Comparison of ENCODE assay signal across 16 cellular contexts in genomic region chr3:169980055-169980454, GRCh38. TPM values are rescaled to one million over a fixed set of nuclear protein-coding genes. Genes with fewer than 3 reads are reported as not detected.
DNase-seq lines count a peak whose midpoint lies in the region; ATAC-seq, FAIRE-seq and TF ChIP-seq lines count a peak whose summit lies in the region.
"Had no signal": no experiment of that assay in that cellular context is flagged by ENCODE, and none has a peak within 500 bp of the region (broad histone marks: within the 10 kb centered on the region; RNA-seq: fewer than 3 reads in every experiment).

No MANE protein-coding gene starts in this region.

- H3K27me3 ChIP-seq in tibial artery: no peaks in the 10 kb centered on the region
- H3K27me3 ChIP-seq: pancreas had no signal

- peak overlapping the region; percentile 11; the same call in 1 of the 3 replicates for H3K4me2 ChIP-seq in A549
- H3K4me2 ChIP-seq: PC-9 had no signal

- H3K27ac Mint-ChIP-seq in T-helper 17 cell: peak overlapping the region; percentile 71

- H3K27me3 Mint-ChIP-seq in T-helper 17 cell: no peaks in the 10 kb centered on the region

- no peak for TF ChIP-seq CTCF in A549 (IDR thresholded peaks at IDR 0.05)
- no peak for TF ChIP-seq CTCF in tibial artery (IDR thresholded peaks at IDR 0.05)

- H3K4me3 ChIP-seq in A549 (no peak overlapping the region), tibial artery (no peak overlapping the region)
- H3K4me3 ChIP-seq: pancreas, PC-9 had no signal

- ATAC-seq in A549 (peak; percentile 36 to 59; a peak in 3 of 6 replicates), T-helper 17 cell (no peak), HG03196 (IDR thresholded peaks at IDR 0.05; ENCODE audit: unreplicated experiment) (no peak), HG03025 (IDR thresholded peaks at IDR 0.05; ENCODE audit: low FRiP score, unreplicated experiment) (no peak)

- H3K4me1 Mint-ChIP-seq in T-helper 17 cell: peaks cover 10% of the 10 kb centered on the region

- peaks cover 16% of the 10 kb centered on the region for H3K36me3 Mint-ChIP-seq in T-helper 17 cell (ENCODE audit: low read depth)

- H3K27ac ChIP-seq in A549 (no peak overlapping the region), tibial artery (no peak overlapping the region)
- H3K27ac ChIP-seq: C4-2B, PC-9 had no signal

- no peak for TF ChIP-seq POLR2A in A549 (IDR thresholded peaks at IDR 0.05; ENCODE audit: low read length)

- no peak for TF ChIP-seq RAD21 in A549 (conservative IDR thresholded peaks at IDR 0.05 in 1 of 2, IDR thresholded peaks at IDR 0.05 in 1 of 2)

- DNase-seq in A549 (ENCODE audit: low read depth in 1 of 2, low spot score in 1 of 2) (no peak), ELR (ENCODE audit: low read depth) (peak; percentile 64), T-helper 17 cell (no peak), frontal cortex (ENCODE audit: low spot score in 2 of 2) (no peak), tibial artery (no peak), T-helper 1 cell (no peak)
- DNase-seq: anterior cingulate cortex; effector CD4-positive, alpha-beta T cell; hypothalamus; NCI-H2171 treated with DMSO at 0.1 percent for 48 hours; pancreas had no signal

- H3K36me3 ChIP-seq in tibial artery: peaks cover 65 to 86% (median 65%) of the 10 kb centered on the region in 3 donors

- no peak overlapping the region for H3K4me3 Mint-ChIP-seq in T-helper 17 cell
- H3K4me3 Mint-ChIP-seq: T-helper 2 cell treated with Interferon-gamma antibody and Interleukin-4, amounts not matched to agents 5 μg/mL and 100 μg/mL, for 36 hours had no signal

- intact Hi-C loops in tibial artery (cut with DNase I; ENCODE audit: low total_unique reads): loop anchor here (10.0 kb wide), 1 partner anchor 125 kb away; no protein-coding TSS in a partner anchor

- no peaks in the 10 kb centered on the region for H3K9me3 ChIP-seq in A549
- no peaks in the 10 kb centered on the region for H3K9me3 ChIP-seq in T-helper 17 cell (ENCODE audit: control insufficient read depth, low read length, poor library complexity, severe bottlenecking)
- H3K9me3 ChIP-seq in tibial artery: no peaks in the 10 kb centered on the region
- H3K9me3 ChIP-seq: pancreas had no signal

- WGBS in A549 (ENCODE audit: missing lambda C conversion rate): 38% methylated on average over 2 of the region's 2 CpGs

- POLR2A ChIA-PET in A549 (lab: Yijun Ruan, JAX): no interaction called here

- CTCF ChIA-PET in A549 (lab: Yijun Ruan, JAX): interaction anchor here (0.6 kb wide), 1 partner anchor 172 kb away, joined by 3 read pairs; no protein-coding TSS in a partner anchor

- FAIRE-seq in A549 (lab: Jason Lieb, UNC) (no peak), frontal cortex (lab: Jason Lieb, UNC) (peak; percentile 10)
- FAIRE-seq: pancreas had no signal

- TF ChIP-seq EP300 in A549 (IDR thresholded peaks at IDR 0.05): no peak

- H3K4me1 ChIP-seq in A549 (peaks cover 15% of the 10 kb centered on the region; the same call in 2 of the 3 replicates), tibial artery (no peaks in the 10 kb centered on the region)
- H3K4me1 ChIP-seq: pancreas had no signal

TF ChIP-seq in A549, 52 proteins besides CTCF, POLR2A, EP300 and RAD21:
- TF ChIP-seq KDM1A (IDR thresholded peaks at IDR 0.05; ENCODE audit: low read depth) (no peak), MAZ (IDR thresholded peaks at IDR 0.05; ENCODE audit: borderline replicate concordance, low read depth, low read length) (no peak), HOXB13 (CRISPR knock-in tag; IDR thresholded peaks at IDR 0.05; ENCODE audit: low read depth) (no peak), SMC3 (IDR thresholded peaks at IDR 0.05) (no peak), RFX5 (IDR thresholded peaks at IDR 0.05) (no peak), PHF8 (IDR thresholded peaks at IDR 0.05; ENCODE audit: borderline replicate concordance, low read depth) (no peak), MYC (IDR thresholded peaks at IDR 0.05; ENCODE audit: borderline replicate concordance, low read length) (no peak), FOSB (CRISPR knock-in tag; IDR thresholded peaks at IDR 0.05) (no peak), FOSL2 (IDR thresholded peaks at IDR 0.05) (no peak), FOSL2 (CRISPR knock-in tag; IDR thresholded peaks at IDR 0.05) (peak; percentile 44; the same call in 1 of the 2 replicates), JUNB (IDR thresholded peaks at IDR 0.05) (0 out of 2 replicates have a peak, but pooled peaks have one; percentile 31), SREBF2 (IDR thresholded peaks at IDR 0.05) (no peak), REST (IDR thresholded peaks at IDR 0.05) (no peak), RCOR1 (IDR thresholded peaks at IDR 0.05; ENCODE audit: low read depth, low read length) (no peak), RNF2 (IDR thresholded peaks at IDR 0.05; ENCODE audit: borderline replicate concordance, low read depth) (no peak), NPAS2 (CRISPR knock-in tag; IDR thresholded peaks at IDR 0.05; ENCODE audit: borderline replicate concordance) (no peak), MAX (IDR thresholded peaks at IDR 0.05) (no peak), CEBPB (IDR thresholded peaks at IDR 0.05) (peak in 1 of 2 experiments; percentile 55; a peak in 1 of 4 replicates), TP53 (CRISPR knock-in tag; IDR thresholded peaks at IDR 0.05) (no peak), CHD2 (IDR thresholded peaks at IDR 0.05; ENCODE audit: low read length, partially characterized antibody) (no peak), ZFP36 (IDR thresholded peaks at IDR 0.05; ENCODE audit: borderline replicate concordance, partially characterized antibody) (no peak), USF2 (IDR thresholded peaks at IDR 0.05) (no peak), RARB (CRISPR knock-in tag; IDR thresholded peaks at IDR 0.05) (no peak), NR3C1 (IDR thresholded peaks at IDR 0.05) (no peak)

RNA-seq across cellular contexts. Expression of gene SEC62, which starts 13.4 kb away (rescaled TPM):
- 84.5 and 88.1 TPM in 2 replicates for polyA plus RNA-seq in A549 (2011; rRNA removed)
- polyA plus RNA-seq in A549 (2012; cell fraction: cytosol; rRNA removed): 16.9 and 22.0 TPM in 2 replicates
- 6.4 and 8.1 TPM in 2 replicates for polyA plus RNA-seq in A549 (2012; cell fraction: nucleus; rRNA removed)
- polyA plus RNA-seq in A549 (2017; fragmentation: RNase III; extraction: RNeasy Plus Mini Kit Qiagen cat#74134 plus additional on column Dnase treatment): 105 to 111 TPM (median 107 TPM) in 3 replicates
- polyA minus RNA-seq in A549 (2011; rRNA and poly(A)+ RNA removed): 70.5 and 83.8 TPM in 2 replicates
- total RNA-seq in T-helper 17 cell: 10 to 100 TPM; 85.7 to 87.4 TPM
- total RNA-seq in frontal cortex: 108 TPM

RNA-seq across cellular contexts. Expression of gene GPR160, which starts 57.7 kb away (rescaled TPM):
- polyA plus RNA-seq in A549 (2011; rRNA removed) (4.5 and 6.3 TPM in 2 replicates), A549 (2017; fragmentation: RNase III; extraction: RNeasy Plus Mini Kit Qiagen cat#74134 plus additional on column Dnase treatment) (2.0 TPM in 3 replicates)
- 1.1 and 1.6 TPM in 2 replicates for polyA plus RNA-seq in A549 (2012; cell fraction: cytosol; rRNA removed)
- 0.48 and 0.49 TPM in 2 replicates for polyA plus RNA-seq in A549 (2012; cell fraction: nucleus; rRNA removed)
- polyA minus RNA-seq in A549 (2011; rRNA and poly(A)+ RNA removed): 0.54 and 0.79 TPM in 2 replicates
- total RNA-seq in T-helper 17 cell (1 to 10 TPM; 2.3 to 4.5 TPM), frontal cortex (2.9 TPM)

Comparison
In these comparisons a context has a peak if more than half of its experiments do, and no peak if none do; other contexts are left out.
1. ATAC-seq: peak in A549 (2 of 2); none in T-helper 17 cell (single experiment), HG03196 (single experiment) and HG03025 (single experiment).